ENCODE assay signal across 17 cellular contexts in the genomic region with DNA sequence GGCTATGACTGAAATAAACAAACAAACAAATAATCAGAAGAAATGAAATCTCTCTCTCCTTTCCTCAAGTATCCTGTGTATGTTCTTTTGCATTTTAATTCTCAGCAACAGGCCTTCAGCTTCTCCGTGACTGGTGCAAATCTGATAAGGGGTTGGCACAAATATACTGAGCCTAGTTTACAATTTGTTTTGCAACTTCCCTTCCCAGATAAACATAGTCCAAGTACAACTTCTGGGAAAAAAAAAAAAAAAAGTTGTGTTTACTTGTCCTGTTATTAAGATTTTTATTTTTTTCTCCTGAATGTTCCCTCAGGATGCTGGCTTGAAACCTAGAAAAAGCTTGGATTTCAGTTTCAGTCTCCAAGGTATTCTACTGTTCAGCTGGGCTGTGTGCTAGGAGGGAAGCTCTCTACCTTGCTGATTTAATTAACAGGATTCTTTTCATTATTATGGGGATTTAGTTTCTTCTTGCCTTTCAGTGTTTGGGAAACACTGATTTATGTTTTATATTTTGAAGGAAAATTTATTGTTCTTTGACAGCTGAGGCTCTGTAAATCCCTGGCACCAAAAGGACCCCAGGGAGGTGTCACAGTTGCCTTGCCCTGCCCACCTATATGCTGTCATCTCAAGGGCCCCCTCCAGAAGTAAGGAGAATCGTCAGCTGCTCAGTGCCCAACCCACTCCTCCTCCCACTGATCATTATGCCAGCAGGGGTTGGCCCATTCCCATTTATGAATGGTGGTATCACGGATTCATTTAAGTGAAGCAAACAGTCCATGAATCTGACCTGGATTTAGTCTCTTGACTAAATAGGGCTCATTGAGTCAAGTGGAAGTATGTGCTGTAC.
DNase-seq lines count a peak whose midpoint lies in the region; ATAC-seq, FAIRE-seq and TF ChIP-seq lines count a peak whose summit lies in the region.
"Had no signal": no experiment of that assay in that cellular context is flagged by ENCODE, and none has a peak within 500 bp of the region (broad histone marks: within the 10 kb centered on the region; RNA-seq: fewer than 3 reads in every experiment).

No MANE protein-coding gene starts in this region.

- H3K4me3 ChIP-seq in coronary artery (peak overlapping the region; percentile 55), right lobe of liver (no peak overlapping the region), tibial artery (no peak overlapping the region)
- H3K4me3 ChIP-seq: dorsolateral prefrontal cortex had no signal

- H3K9me3 ChIP-seq in right lobe of liver (no peaks in the 10 kb centered on the region), tibial artery (no peaks in the 10 kb centered on the region)

- TF ChIP-seq CTCF in coronary artery (IDR thresholded peaks at IDR 0.05) (no peak), right lobe of liver (IDR thresholded peaks at IDR 0.05) (no peak), tibial artery (IDR thresholded peaks at IDR 0.05) (no peak)

- 34% methylated on average over 3 of the region's 3 CpGs for WGBS in right lobe of liver (ENCODE audit: insufficient coverage, low coverage, low lambda C conversion rate, missing lambda C conversion rate)

- no peak overlapping the region for H3K4me3 Mint-ChIP-seq in activated CD4-positive, alpha-beta T cell treated with anti-CD3 and anti-CD28 coated beads, Interleukin-2, amount 10 ng/mL, durations not matched to agents 7 days and 5 days
- H3K4me3 Mint-ChIP-seq: HFFc6 had no signal

- H3K27me3 Mint-ChIP-seq in activated CD4-positive, alpha-beta T cell treated with anti-CD3 and anti-CD28 coated beads, Interleukin-2, amount 10 ng/mL, durations not matched to agents 7 days and 5 days: no peaks in the 10 kb centered on the region

- POLR2A ChIA-PET in activated CD4-positive, alpha-beta T cell treated with anti-CD3 and anti-CD28 coated beads, Interleukin-2, amount 10 ng/mL, durations not matched to agents 7 days and 5 days (lab: Charles Lee): no interaction called here

- H3K27me3 ChIP-seq in right lobe of liver (no peaks in the 10 kb centered on the region), tibial artery (no peaks in the 10 kb centered on the region)
- H3K27me3 ChIP-seq: dorsolateral prefrontal cortex had no signal

- H3K4me1 Mint-ChIP-seq in activated CD4-positive, alpha-beta T cell treated with anti-CD3 and anti-CD28 coated beads, Interleukin-2, amount 10 ng/mL, durations not matched to agents 7 days and 5 days: no peaks in the 10 kb centered on the region

- intact Hi-C loops in right lobe of liver (cut with DNase I) (no loop called here), tibial artery (cut with DNase I; ENCODE audit: low total_unique reads) (no loop called here)

- H3K4me1 ChIP-seq in right lobe of liver (peaks cover 0 to 36% (median 14%) of the 10 kb centered on the region in 4 donors), tibial artery (peaks cover 0 to 14% (median 5%) of the 10 kb centered on the region in 4 donors)

- TF ChIP-seq POLR2A in right lobe of liver (IDR thresholded peaks at IDR 0.05): no peak

- DNase-seq in NCI-H2171 treated with DMSO at 0.1 percent for 48 hours (lab: John Stamatoyannopoulos, UW): peak; percentile 57
- no peak for DNase-seq in coronary artery (ENCODE audit: low spot score)
- DNase-seq in right lobe of liver: no peak
- DNase-seq in tibial artery: no peak
- DNase-seq in RCC 7860 (ENCODE audit: low spot score): no peak
- DNase-seq in activated CD4-positive, alpha-beta T cell treated with anti-CD3 and anti-CD28 coated beads, Interleukin-2, amount 10 ng/mL, durations not matched to agents 7 days and 5 days: no peak
- no peak for DNase-seq in COLO668 (lab: John Stamatoyannopoulos, UW; ENCODE audit: unreplicated experiment)
- DNase-seq: activated T-cell treated with anti-CD3 and anti-CD28 coated beads, Interleukin-2, amount 50 U/mL, for 48 hours; amygdala; C1 segment of cervical spinal cord; DMS79 treated with DMSO at 0.1 percent for 48 hours; dorsolateral prefrontal cortex; HFFc6; Karpas-422; NCI-H1694; SIG-M5; T1000 had no signal

- H3K9me3 Mint-ChIP-seq in activated CD4-positive, alpha-beta T cell treated with anti-CD3 and anti-CD28 coated beads, Interleukin-2, amount 10 ng/mL, durations not matched to agents 7 days and 5 days: no peaks in the 10 kb centered on the region
- H3K9me3 Mint-ChIP-seq: HFFc6 had no signal

- FAIRE-seq in RCC 7860 (lab: Jason Lieb, UNC): no peak

- no peaks in the 10 kb centered on the region for H3K36me3 Mint-ChIP-seq in activated CD4-positive, alpha-beta T cell treated with anti-CD3 and anti-CD28 coated beads, Interleukin-2, amount 10 ng/mL, durations not matched to agents 7 days and 5 days (ENCODE audit: low read depth)

- peak; percentile 89 to 92 (median 90) for ATAC-seq in right lobe of liver

- CTCF ChIA-PET in activated CD4-positive, alpha-beta T cell treated with anti-CD3 and anti-CD28 coated beads, Interleukin-2, amount 10 ng/mL, durations not matched to agents 7 days and 5 days (lab: Charles Lee): interaction anchor here (0.7 to 1.1 kb wide), 2 partner anchors 9 to 504 kb away, joined by 3 to 5 read pairs; no protein-coding TSS in a partner anchor

- H3K36me3 ChIP-seq in right lobe of liver: no peaks in the 10 kb centered on the region
- no peaks in the 10 kb centered on the region for H3K36me3 ChIP-seq in tibial artery

- H3K27ac Mint-ChIP-seq in activated CD4-positive, alpha-beta T cell treated with anti-CD3 and anti-CD28 coated beads, Interleukin-2, amount 10 ng/mL, durations not matched to agents 7 days and 5 days: no peak overlapping the region
- H3K27ac Mint-ChIP-seq: HFFc6 had no signal

- H3K27ac ChIP-seq in coronary artery (peak overlapping the region; percentile 57 to 79), right lobe of liver (peak overlapping the region; percentile 0 to 49 (median 3)), tibial artery (peak overlapping the region; percentile 17 to 41)
- H3K27ac ChIP-seq: dorsolateral prefrontal cortex had no signal

Comparison
In these comparisons a context has a peak if more than half of its experiments do, and no peak if none do; other contexts are left out.
1. H3K27ac ChIP-seq: peak in every context shown above with its lines; median percentile 68 in coronary artery; 29 in tibial artery; 3 in right lobe of liver.